ENCODE assay signal across 8 cellular contexts in the genomic region with DNA sequence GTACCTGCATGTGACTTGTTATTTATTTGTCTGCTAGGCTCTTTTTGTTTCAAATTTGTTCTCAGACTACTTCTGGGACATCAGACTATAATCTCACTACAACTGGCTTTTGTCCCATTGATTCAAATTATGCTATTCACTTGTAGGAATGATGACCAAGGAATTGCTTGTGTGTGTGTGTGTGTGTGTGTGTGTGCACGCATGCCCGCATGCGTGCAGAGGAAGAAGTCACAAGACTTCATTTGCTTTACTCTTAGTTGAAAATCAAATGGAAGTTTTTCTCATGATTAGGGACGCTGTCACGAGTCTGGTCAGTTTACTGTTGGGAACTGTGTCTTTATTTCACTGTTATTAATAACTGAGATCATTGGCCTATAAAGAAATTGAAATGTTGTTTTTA.
"Had no signal": no experiment of that assay in that cellular context is flagged by ENCODE, and none has a peak within 500 bp of the region (broad histone marks: within the 10 kb centered on the region; RNA-seq: fewer than 3 reads in every experiment).

No MANE protein-coding gene starts in this region.

- ATAC-seq: HepG2, K562 had no signal

- H3K27ac ChIP-seq: HL-60, KMS-11 had no signal

- FAIRE-seq: HepG2, HTR-8/SVneo, K562 had no signal

- DNase-seq: IMR-90, KBM-7, KG1 had no signal
